Comparison of ENCODE assay signal across 11 cellular contexts in the genomic region with DNA sequence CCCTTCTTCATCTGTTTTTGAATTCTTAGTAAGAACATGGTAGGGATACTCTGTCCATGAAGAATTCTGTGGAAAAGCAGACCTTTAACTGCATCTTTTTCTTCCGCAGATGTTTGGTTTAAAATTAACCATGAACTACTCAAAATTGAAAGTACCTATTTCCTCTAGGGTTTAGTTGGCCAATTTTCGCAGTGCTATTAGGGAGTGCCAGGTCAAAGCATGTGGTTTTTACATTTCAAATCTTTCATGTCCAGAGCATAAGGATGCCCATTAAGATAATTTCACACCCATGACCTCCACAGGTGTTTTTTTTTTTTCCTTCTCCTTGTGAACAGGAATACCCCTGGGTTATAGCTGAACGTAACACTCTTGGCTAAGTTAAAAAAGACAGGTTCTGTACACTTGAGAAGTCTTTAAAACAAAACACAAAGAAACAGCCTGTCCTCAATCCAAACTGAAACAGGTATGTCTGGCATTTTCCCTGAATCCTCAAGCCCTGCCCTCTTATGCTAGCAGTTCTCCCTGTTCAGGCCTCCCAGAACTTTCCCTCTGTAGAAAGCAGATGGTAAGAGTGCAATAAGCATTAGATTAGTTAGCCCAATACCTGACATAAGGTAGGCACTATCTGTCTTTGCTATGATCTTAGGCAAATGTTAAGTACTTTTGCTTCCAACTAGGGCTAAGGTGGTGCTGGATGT.
DNase-seq lines count a peak whose midpoint lies in the region; ATAC-seq and TF ChIP-seq lines count a peak whose summit lies in the region.
"Had no signal": no experiment of that assay in that cellular context is flagged by ENCODE, and none has a peak within 500 bp of the region (broad histone marks: within the 10 kb centered on the region; RNA-seq: fewer than 3 reads in every experiment).

No MANE protein-coding gene starts in this region.

- H3K27ac ChIP-seq in BLaER1, result peak overlapping the region; percentile 70
- peak overlapping the region; percentile 38 to 71 for H3K27ac ChIP-seq in left lung

- intact Hi-C loops in left lung (cut with DNase I), result no loop called here

- no peak for TF ChIP-seq CTCF in left lung (IDR thresholded peaks at IDR 0.05)

- peak overlapping the region; percentile 58; the same call in 1 of the 2 replicates for H3K9ac ChIP-seq in BLaER1

- no peaks in the 10 kb centered on the region; the same call in 1 of the 2 replicates for H4K20me1 ChIP-seq in BLaER1

- DNase-seq in left lung (no peak), islet precursor cell (no peak), KG1 (lab: John Stamatoyannopoulos, UW) (no peak)
- no peak for DNase-seq in stimulated activated CD4-positive, alpha-beta T cell treated with anti-CD3 and anti-CD28 coated beads, Interleukin-12 subunit alpha, Interleukin-12 subunit beta, amount 100 ng/mL, for 4 hours
- DNase-seq in activated T-cell treated with anti-CD3 and anti-CD28 coated beads, Interleukin-2, amount 50 U/mL, for 1 hour, result no peak
- DNase-seq: activated CD4-positive, CD25-positive, alpha-beta regulatory T cell; NCI-H1092 treated with DMSO at 0.1 percent for 48 hours; stimulated activated naive CD4-positive, alpha-beta T cell had no signal

- H3K4me3 ChIP-seq in BLaER1 (no peak overlapping the region), left lung (no peak overlapping the region)

- no peaks in the 10 kb centered on the region for H3K27me3 ChIP-seq in BLaER1
- H3K27me3 ChIP-seq in left lung, result no peaks in the 10 kb centered on the region

- H3K9me3 ChIP-seq in BLaER1 (no peaks in the 10 kb centered on the region), left lung (no peaks in the 10 kb centered on the region)

- ATAC-seq in GM19043 (IDR thresholded peaks at IDR 0.05; ENCODE audit: low read depth, unreplicated experiment) (peak; percentile 43), HG03432 (IDR thresholded peaks at IDR 0.05; ENCODE audit: unreplicated experiment) (peak; percentile 70), left lung (peak; percentile 72)

- peak overlapping the region; percentile 75 for H3K4me2 ChIP-seq in BLaER1

- H3K4me1 ChIP-seq in BLaER1, result peaks cover 98% of the 10 kb centered on the region
- peaks cover 6 to 24% of the 10 kb centered on the region in 2 donors for H3K4me1 ChIP-seq in left lung

- H3K36me3 ChIP-seq in BLaER1 (peaks cover 50% of the 10 kb centered on the region), left lung (peaks cover 0 to 20% of the 10 kb centered on the region in 2 donors)
